In the genomic region with DNA sequence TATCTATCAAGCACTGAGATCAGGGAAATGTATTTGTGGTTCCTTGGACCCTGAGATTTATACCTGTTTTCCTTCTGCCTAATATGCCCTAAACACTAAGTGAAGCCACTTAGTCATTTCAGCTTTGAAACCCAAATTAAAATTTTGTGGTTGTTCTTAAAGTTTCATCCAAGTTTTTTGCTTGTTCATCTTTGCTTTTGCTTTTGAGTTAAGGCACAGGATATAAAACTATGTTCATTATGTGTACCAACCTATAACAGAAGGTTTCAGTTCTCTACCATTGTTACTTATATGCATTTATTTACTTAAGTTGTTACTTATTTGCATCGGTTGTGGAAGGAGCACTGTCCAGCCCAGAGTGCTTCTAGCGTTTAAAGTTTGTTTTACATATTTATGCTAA, we compare ENCODE assay signal across 20 cellular contexts.
A peak's percentile ranks its signal among the peaks of the same experiment; 100 is the strongest.
DNase-seq lines count a peak whose midpoint lies in the region; ATAC-seq lines count a peak whose summit lies in the region.
"Had no signal": no experiment of that assay in that cellular context is flagged by ENCODE, and none has a peak within 500 bp of the region (broad histone marks: within the 10 kb centered on the region; RNA-seq: fewer than 3 reads in every experiment).

No MANE protein-coding gene starts in this region.

- ATAC-seq in GM18517 (IDR thresholded peaks at IDR 0.05; ENCODE audit: unreplicated experiment) (peak; percentile 77), GM19463 (IDR thresholded peaks at IDR 0.05; ENCODE audit: unreplicated experiment) (peak; percentile 76), HG02798 (IDR thresholded peaks at IDR 0.05; ENCODE audit: poor library complexity, unreplicated experiment) (peak; percentile 60), HG03457 (IDR thresholded peaks at IDR 0.05; ENCODE audit: unreplicated experiment) (peak; percentile 87)
- ATAC-seq: A549; activated CD8-positive, alpha-beta T cell treated with anti-CD3 and anti-CD28 coated beads for 36 hours; activated T-cell treated with anti-CD3 and anti-CD28 coated beads, Interleukin-2, amount 50 U/mL, for 72 hours; gastrocnemius medialis; K562; left lung had no signal

- DNase-seq in NCI-H345 treated with DMSO at 0.1 percent for 48 hours (lab: John Stamatoyannopoulos, UW; ENCODE audit: unreplicated experiment) (no peak), NCI-H1436 treated with DMSO at 0.1 percent for 48 hours (lab: John Stamatoyannopoulos, UW) (no peak), NCI-H2107 treated with DMSO at 0.1 percent for 48 hours (lab: John Stamatoyannopoulos, UW; ENCODE audit: unreplicated experiment) (no peak)
- no peak for DNase-seq in stimulated activated CD4-positive, alpha-beta T cell treated with anti-CD3 and anti-CD28 coated beads, Interleukin-4, amount 100 ng/mL, for 4 hours
- DNase-seq: activated CD8-positive, alpha-beta T cell treated with anti-CD3 and anti-CD28 coated beads for 36 hours; activated naive CD8-positive, alpha-beta T cell treated with anti-CD3 and anti-CD28 coated beads, Interleukin-2, amount 10 ng/mL, durations not matched to agents 7 days and 5 days; activated T-cell treated with anti-CD3 and anti-CD28 coated beads, Interleukin-2, amount 50 U/mL, for 72 hours; CD4-positive, alpha-beta T cell; dermis blood vessel endothelial cell; gastrocnemius medialis; left lung; NCI-H1048; T-helper 1 cell; WERI-Rb-1 had no signal
